25 cellular contexts compared by ENCODE assay signal in genomic region chr6:67541591-67541990, GRCh38.
"Had no signal": no experiment of that assay in that cellular context is flagged by ENCODE, and none has a peak within 500 bp of the region (broad histone marks: within the 10 kb centered on the region; RNA-seq: fewer than 3 reads in every experiment).

No MANE protein-coding gene starts in this region.

- H3K27me3 ChIP-seq: body of pancreas, esophagus squamous epithelium, gastrocnemius medialis, right lobe of liver, stomach, suprapubic skin, tibial nerve had no signal

- H3K4me1 ChIP-seq: body of pancreas, esophagus squamous epithelium, gastrocnemius medialis, right lobe of liver, stomach, suprapubic skin, tibial nerve had no signal

- H3K36me3 ChIP-seq: esophagus squamous epithelium, gastrocnemius medialis, right lobe of liver, stomach, suprapubic skin, tibial nerve, WERI-Rb-1 had no signal

- H3K4me3 ChIP-seq: body of pancreas, esophagus squamous epithelium, gastrocnemius medialis, right lobe of liver, smooth muscle cell, stomach, suprapubic skin, tibial nerve had no signal

- H3K9me3 ChIP-seq: body of pancreas, gastrocnemius medialis had no signal

- H3K27me3 Mint-ChIP-seq: activated naive CD8-positive, alpha-beta T cell treated with anti-CD3 and anti-CD28 coated beads, Interleukin-2, amount 10 ng/mL, durations not matched to agents 7 days and 5 days; memory B cell; stimulated activated memory B cell treated with anti-CD40 and anti-IgM and Interleukin-4, amounts not matched to agents 10 μg/mL and 1 μg/mL and 100 μg/mL, for 72 hours; T-cell had no signal

- H3K4me1 Mint-ChIP-seq: activated naive CD8-positive, alpha-beta T cell treated with anti-CD3 and anti-CD28 coated beads, Interleukin-2, amount 10 ng/mL, durations not matched to agents 7 days and 5 days; memory B cell; nephron progenitor cell; stimulated activated memory B cell treated with anti-CD40 and anti-IgM and Interleukin-4, amounts not matched to agents 10 μg/mL and 1 μg/mL and 100 μg/mL, for 72 hours; T-cell had no signal

- H3K27ac Mint-ChIP-seq: activated naive CD4-positive, alpha-beta T cell treated with anti-CD3 and anti-CD28 coated beads for 36 hours; activated naive CD8-positive, alpha-beta T cell treated with anti-CD3 and anti-CD28 coated beads, Interleukin-2, amount 10 ng/mL, durations not matched to agents 7 days and 5 days; memory B cell; nephron progenitor cell; stimulated activated memory B cell treated with anti-CD40 and anti-IgM and Interleukin-4, amounts not matched to agents 10 μg/mL and 1 μg/mL and 100 μg/mL, for 72 hours; T-cell; T-helper 2 cell treated with Interferon-gamma antibody and Interleukin-4, amounts not matched to agents 5 μg/mL and 100 μg/mL, for 36 hours had no signal

- H3K4me3 Mint-ChIP-seq: activated naive CD4-positive, alpha-beta T cell treated with anti-CD3 and anti-CD28 coated beads for 36 hours; activated naive CD8-positive, alpha-beta T cell treated with anti-CD3 and anti-CD28 coated beads, Interleukin-2, amount 10 ng/mL, durations not matched to agents 7 days and 5 days; activated T-cell treated with anti-CD3 and anti-CD28 coated beads, Interleukin-2, amount 50 U/mL, for 4 hours; memory B cell; nephron progenitor cell; stimulated activated memory B cell treated with anti-CD40 and anti-IgM and Interleukin-4, amounts not matched to agents 10 μg/mL and 1 μg/mL and 100 μg/mL, for 72 hours; T-cell; T-helper 2 cell treated with Interferon-gamma antibody and Interleukin-4, amounts not matched to agents 5 μg/mL and 100 μg/mL, for 36 hours had no signal

- DNase-seq: activated CD4-positive, alpha-beta T cell treated with anti-CD3 and anti-CD28 coated beads, Interleukin-2, amount 50 U/mL, for 1 hour; activated CD4-positive, CD25-positive, alpha-beta regulatory T cell treated with anti-CD3 and anti-CD28 coated beads, Interleukin-2, amount 50 U/mL, for 72 hours; activated CD8-positive, alpha-beta memory T cell treated with anti-CD3 and anti-CD28 coated beads, Interleukin-2, amount 50 U/mL, for 48 hours; activated naive CD4-positive, alpha-beta T cell treated with anti-CD3 and anti-CD28 coated beads for 36 hours; activated naive CD8-positive, alpha-beta T cell treated with anti-CD3 and anti-CD28 coated beads, Interleukin-2, amount 10 ng/mL, durations not matched to agents 7 days and 5 days; activated T-cell treated with anti-CD3 and anti-CD28 coated beads, Interleukin-2, amount 50 U/mL, for 4 hours; amygdala; body of pancreas; caudate nucleus; esophagus squamous epithelium; gastrocnemius medialis; head of caudate nucleus; left colon; nephron progenitor cell; right lobe of liver; stimulated activated CD4-positive, alpha-beta T cell treated with anti-CD3 and anti-CD28 coated beads, Interleukin-15, amount 100 ng/mL, for 24 hours; stomach; T-cell; WERI-Rb-1 had no signal

- H3K36me3 Mint-ChIP-seq: activated naive CD8-positive, alpha-beta T cell treated with anti-CD3 and anti-CD28 coated beads, Interleukin-2, amount 10 ng/mL, durations not matched to agents 7 days and 5 days; memory B cell; stimulated activated memory B cell treated with anti-CD40 and anti-IgM and Interleukin-4, amounts not matched to agents 10 μg/mL and 1 μg/mL and 100 μg/mL, for 72 hours; T-cell had no signal
